ENCODE assay signal across 10 cellular contexts in the genomic region with DNA sequence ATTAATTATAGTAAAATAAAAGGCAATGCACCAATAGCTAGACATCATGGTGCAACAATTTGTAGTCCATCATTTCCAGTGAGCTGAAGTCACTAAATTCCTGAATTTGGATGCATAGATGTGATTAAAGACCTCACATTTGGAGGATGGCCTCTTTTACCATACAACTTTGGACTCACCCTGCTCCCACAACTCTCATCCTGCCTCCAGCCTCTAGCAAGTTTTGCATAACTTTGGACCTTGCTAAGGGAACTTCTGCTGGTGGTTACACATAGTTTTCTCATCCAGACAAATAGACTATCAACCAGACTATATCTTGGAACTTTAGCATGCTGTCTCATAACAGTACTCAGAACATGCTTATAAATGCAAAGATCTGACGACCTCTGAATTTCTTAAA. TPM values are rescaled to one million over a fixed set of nuclear protein-coding genes. Genes with fewer than 3 reads are reported as not detected.
"Had no signal": no experiment of that assay in that cellular context is flagged by ENCODE, and none has a peak within 500 bp of the region (broad histone marks: within the 10 kb centered on the region; RNA-seq: fewer than 3 reads in every experiment).

No MANE protein-coding gene starts in this region.

- H3K4me2 ChIP-seq: KMS-11 had no signal

- FAIRE-seq: HTR-8/SVneo, K562 had no signal

- H3K4me3 ChIP-seq: K562 had no signal

- H3K27ac ChIP-seq: HL-60, KMS-11 had no signal

- H3K9ac ChIP-seq: KMS-11 had no signal

- DNase-seq: IMR-90, KBM-7, KG1 had no signal

RNA-seq across cellular contexts. Expression of gene ELOVL2, which starts 12.8 kb away (rescaled TPM):
- total RNA-seq: HT-29 had no signal
- polyA plus RNA-seq: IgD-negative memory B cell had no signal

RNA-seq across cellular contexts. Expression of gene ERVFRD-1, which starts 54.7 kb away (rescaled TPM):
- total RNA-seq: HT-29, HT1080, IMR-90 had no signal
- polyA plus RNA-seq: IgD-negative memory B cell, IMR-90 had no signal
